Comparison of ENCODE assay signal across 23 cellular contexts in the genomic region with DNA sequence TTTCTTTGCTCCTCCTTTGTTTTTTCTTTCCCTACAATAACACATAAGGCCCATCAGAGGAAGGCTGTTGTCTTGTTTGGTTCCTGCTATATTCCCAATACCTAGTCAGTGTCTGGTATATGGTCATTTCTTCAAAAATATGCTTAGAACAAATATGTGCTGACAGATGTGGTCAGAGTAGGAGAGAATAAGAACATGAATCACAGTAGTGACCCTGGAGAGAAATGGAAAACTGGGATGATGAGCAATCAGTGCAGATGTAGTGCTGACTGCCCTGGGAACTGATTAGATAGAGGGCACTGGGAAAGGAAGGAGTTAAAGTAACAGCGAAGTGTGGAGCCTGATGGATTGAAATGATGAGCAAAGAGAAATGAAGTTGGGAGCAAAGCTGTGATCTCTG.
DNase-seq lines count a peak whose midpoint lies in the region; ATAC-seq, FAIRE-seq and TF ChIP-seq lines count a peak whose summit lies in the region.
"Had no signal": no experiment of that assay in that cellular context is flagged by ENCODE, and none has a peak within 500 bp of the region (broad histone marks: within the 10 kb centered on the region; RNA-seq: fewer than 3 reads in every experiment).

No MANE protein-coding gene starts in this region.

- no peak overlapping the region for H2AFZ ChIP-seq in astrocyte (ENCODE audit: low read depth, low read length)
- H2AFZ ChIP-seq in smooth muscle cell (ENCODE audit: low read depth), result no peak overlapping the region

- H3K27me3 ChIP-seq in astrocyte (ENCODE audit: insufficient read depth, low read length) (no peaks in the 10 kb centered on the region), smooth muscle cell (ENCODE audit: low read depth) (no peaks in the 10 kb centered on the region), lower lobe of right lung (ENCODE audit: low read depth) (no peaks in the 10 kb centered on the region)

- no peaks in the 10 kb centered on the region for H3F3A ChIP-seq in smooth muscle cell (ENCODE audit: low read depth)

- H3K27ac Mint-ChIP-seq in astrocyte (ENCODE audit: unreplicated experiment), result no peak overlapping the region
- H3K27ac Mint-ChIP-seq: H9, IgD-negative memory B cell had no signal

- intact Hi-C loops in lower lobe of right lung (cut with DNase I), result loop anchor here (10.0 kb wide), 1 partner anchor 1460 kb away; no protein-coding TSS in a partner anchor

- no peaks in the 10 kb centered on the region for H3K36me3 ChIP-seq in astrocyte (ENCODE audit: insufficient read depth, low read length)
- H3K36me3 ChIP-seq in smooth muscle cell (ENCODE audit: low read depth), result no peaks in the 10 kb centered on the region
- H3K36me3 ChIP-seq in lower lobe of right lung, result no peaks in the 10 kb centered on the region

- H3K4me1 ChIP-seq in astrocyte (ENCODE audit: insufficient read depth, low read length) (no peaks in the 10 kb centered on the region), smooth muscle cell (ENCODE audit: low read depth) (no peaks in the 10 kb centered on the region), lower lobe of right lung (no peaks in the 10 kb centered on the region)

- H3K4me1 Mint-ChIP-seq in astrocyte (ENCODE audit: low read depth, unreplicated experiment), result peaks cover 11% of the 10 kb centered on the region

- no peak overlapping the region for H3K4me3 Mint-ChIP-seq in astrocyte (ENCODE audit: unreplicated experiment)
- H3K4me3 Mint-ChIP-seq: H9, IgD-negative memory B cell had no signal

- H3K4me2 ChIP-seq in astrocyte (ENCODE audit: low read length) (no peak overlapping the region), smooth muscle cell (peak overlapping the region; percentile 19)
- H3K4me2 ChIP-seq: KMS-11 had no signal

- H3K27ac ChIP-seq in astrocyte (ENCODE audit: low read depth, low read length) (no peak overlapping the region), smooth muscle cell (ENCODE audit: low read depth) (no peak overlapping the region), lower lobe of right lung (no peak overlapping the region)
- H3K27ac ChIP-seq: KMS-11, SK-N-MC had no signal

- TF ChIP-seq CTCF in astrocyte (IDR thresholded peaks at IDR 0.05; ENCODE audit: insufficient read depth, low read depth, low read length), result no peak
- TF ChIP-seq CTCF in smooth muscle cell (IDR thresholded peaks at IDR 0.05; ENCODE audit: borderline replicate concordance, insufficient read depth, poor library complexity, severe bottlenecking), result no peak
- TF ChIP-seq CTCF in lower lobe of right lung (IDR thresholded peaks at IDR 0.05), result no peak

- H3K9me3 Mint-ChIP-seq in astrocyte (ENCODE audit: unreplicated experiment), result no peaks in the 10 kb centered on the region
- H3K9me3 Mint-ChIP-seq: H9, IgD-negative memory B cell had no signal

- no peak for FAIRE-seq in astrocyte (lab: Jason Lieb, UNC)
- FAIRE-seq: GM12891 had no signal

- DNase-seq in HT1080 (ENCODE audit: low read depth), result peak; percentile 42
- DNase-seq in astrocyte (ENCODE audit: low read depth), result peak; percentile 39
- peak; percentile 50 for DNase-seq in fibroblast of peridontal ligament (ENCODE audit: extremely low read depth)
- DNase-seq in smooth muscle cell (lab: John Stamatoyannopoulos, UW; ENCODE audit: unreplicated experiment), result no peak
- DNase-seq in activated CD8-positive, alpha-beta memory T cell treated with anti-CD3 and anti-CD28 coated beads, Interleukin-2, amount 50 U/mL, for 4 hours, result no peak
- no peak for DNase-seq in lower lobe of right lung
- DNase-seq in stimulated activated naive CD4-positive, alpha-beta T cell treated with Interleukin-2 at 50 U/mL for 16 hours (lab: John Stamatoyannopoulos, UW), result no peak
- DNase-seq: Calu3, DMS79 treated with DMSO at 0.1 percent for 48 hours, GF-D8, H9, NCI-H1048, NCI-H1417, NCI-H1694, NCI-H2029 treated with DMSO at 0.1 percent for 48 hours, NCI-H2227 treated with DMSO at 0.1 percent for 48 hours, NCI-H526 treated with DMSO at 0.1 percent for 48 hours, SIG-M5 had no signal

- H3K36me3 Mint-ChIP-seq in astrocyte (ENCODE audit: low read depth, unreplicated experiment), result no peaks in the 10 kb centered on the region
- H3K36me3 Mint-ChIP-seq: IgD-negative memory B cell had no signal

- H3K4me3 ChIP-seq in astrocyte (ENCODE audit: insufficient read depth, low read depth, low read length) (no peak overlapping the region), smooth muscle cell (no peak overlapping the region), lower lobe of right lung (no peak overlapping the region)
- H3K4me3 ChIP-seq: SK-N-MC had no signal

- no peak for ATAC-seq in lower lobe of right lung
- ATAC-seq: Panc1 had no signal

- H3K27me3 Mint-ChIP-seq in astrocyte (ENCODE audit: low read depth, unreplicated experiment), result no peaks in the 10 kb centered on the region
- H3K27me3 Mint-ChIP-seq: IgD-negative memory B cell had no signal

- 62% methylated on average over 1 of the region's 1 CpG for WGBS in smooth muscle cell (ENCODE audit: low lambda C conversion rate)

- H3K79me2 ChIP-seq in astrocyte (ENCODE audit: insufficient read depth, low read length) (no peaks in the 10 kb centered on the region), smooth muscle cell (ENCODE audit: low read depth) (no peaks in the 10 kb centered on the region)

- H3K9ac ChIP-seq in astrocyte (ENCODE audit: low read length), result no peak overlapping the region
- H3K9ac ChIP-seq in smooth muscle cell (ENCODE audit: low read depth), result no peak overlapping the region
- H3K9ac ChIP-seq: KMS-11 had no signal

- H4K20me1 ChIP-seq in astrocyte (ENCODE audit: insufficient read depth, low read length) (no peaks in the 10 kb centered on the region), smooth muscle cell (ENCODE audit: low read depth) (no peaks in the 10 kb centered on the region)

- H3K9me3 ChIP-seq in astrocyte (ENCODE audit: insufficient read depth, low read depth, low read length) (no peaks in the 10 kb centered on the region), smooth muscle cell (replicated peaks; ENCODE audit: low read depth) (no peaks in the 10 kb centered on the region), lower lobe of right lung (no peaks in the 10 kb centered on the region)

Comparison
In these comparisons a context has a peak if more than half of its experiments do, and no peak if none do; other contexts are left out.
1. DNase-seq: peak in HT1080 (single experiment), astrocyte (single experiment) and fibroblast of peridontal ligament (single experiment); none in smooth muscle cell (single experiment), activated CD8-positive, alpha-beta memory T cell treated with anti-CD3 and anti-CD28 coated beads, Interleukin-2, amount 50 U/mL, for 4 hours (single experiment), lower lobe of right lung (single experiment) and stimulated activated naive CD4-positive, alpha-beta T cell treated with Interleukin-2 at 50 U/mL for 16 hours (single experiment).